1 cellular context compared by ENCODE assay signal in the genomic region with DNA sequence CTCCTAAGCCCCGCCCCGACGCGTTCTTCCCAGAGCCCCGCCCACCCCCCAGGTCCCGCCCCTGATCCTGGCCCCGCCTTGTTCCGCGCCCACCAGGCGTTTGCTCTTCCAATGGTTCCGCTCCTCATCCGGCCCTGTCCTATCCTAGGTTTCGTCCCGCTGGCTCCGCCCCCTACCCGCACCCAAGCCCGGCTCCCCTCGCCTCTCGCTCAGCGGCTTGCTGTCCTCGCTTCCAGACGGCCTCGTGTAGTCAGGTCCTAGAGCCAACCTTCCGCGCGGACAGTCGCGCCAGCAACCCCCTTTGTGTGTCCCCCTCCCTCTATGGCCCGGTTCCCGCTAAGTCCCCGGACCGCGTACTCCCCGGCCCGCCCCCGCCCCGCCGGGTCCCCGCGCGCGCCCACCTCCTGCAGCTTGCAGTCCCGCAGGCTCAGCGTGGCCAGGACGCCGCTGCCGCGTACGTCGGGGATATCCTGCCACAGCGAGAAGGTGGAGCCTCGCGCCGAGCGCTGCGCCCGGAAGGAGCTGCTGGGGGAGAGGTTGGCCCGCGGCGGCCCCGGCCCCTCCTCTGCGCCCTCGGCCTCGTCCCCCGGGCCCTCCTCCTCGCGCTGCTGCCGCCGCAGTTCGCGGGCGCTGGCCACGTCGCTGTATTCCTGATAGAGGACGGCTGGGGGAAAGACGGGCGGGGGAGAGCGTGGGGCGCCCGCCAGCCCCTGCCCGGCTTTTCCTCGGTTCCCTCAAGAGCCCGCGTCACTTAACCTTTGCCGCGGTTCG.
TF ChIP-seq lines count a peak whose summit lies in the region.

No MANE protein-coding gene starts in this region.

TF ChIP-seq in K562, 482 proteins besides CTCF, POLR2A, EP300 and RAD21 (continues in another document):
- TF ChIP-seq, protein P1, sequence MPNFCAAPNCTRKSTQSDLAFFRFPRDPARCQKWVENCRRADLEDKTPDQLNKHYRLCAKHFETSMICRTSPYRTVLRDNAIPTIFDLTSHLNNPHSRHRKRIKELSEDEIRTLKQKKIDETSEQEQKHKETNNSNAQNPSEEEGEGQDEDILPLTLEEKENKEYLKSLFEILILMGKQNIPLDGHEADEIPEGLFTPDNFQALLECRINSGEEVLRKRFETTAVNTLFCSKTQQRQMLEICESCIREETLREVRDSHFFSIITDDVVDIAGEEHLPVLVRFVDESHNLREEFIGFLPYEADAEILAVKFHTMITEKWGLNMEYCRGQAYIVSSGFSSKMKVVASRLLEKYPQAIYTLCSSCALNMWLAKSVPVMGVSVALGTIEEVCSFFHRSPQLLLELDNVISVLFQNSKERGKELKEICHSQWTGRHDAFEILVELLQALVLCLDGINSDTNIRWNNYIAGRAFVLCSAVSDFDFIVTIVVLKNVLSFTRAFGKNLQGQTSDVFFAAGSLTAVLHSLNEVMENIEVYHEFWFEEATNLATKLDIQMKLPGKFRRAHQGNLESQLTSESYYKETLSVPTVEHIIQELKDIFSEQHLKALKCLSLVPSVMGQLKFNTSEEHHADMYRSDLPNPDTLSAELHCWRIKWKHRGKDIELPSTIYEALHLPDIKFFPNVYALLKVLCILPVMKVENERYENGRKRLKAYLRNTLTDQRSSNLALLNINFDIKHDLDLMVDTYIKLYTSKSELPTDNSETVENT (CRISPR knock-in tag; IDR thresholded peaks at IDR 0.05), result peak; percentile 51; the same call in 1 of the 2 replicates
- TF ChIP-seq ZNF146 (CRISPR knock-in tag; IDR thresholded peaks at IDR 0.05; ENCODE audit: unreplicated experiment) (no peak), EP400 (IDR thresholded peaks at IDR 0.05) (peak; percentile 94), RB1 (IDR thresholded peaks at IDR 0.05; ENCODE audit: low read depth) (peak; percentile 85), ZNF57 (CRISPR knock-in tag; IDR thresholded peaks at IDR 0.05) (no peak), POLR2B (IDR thresholded peaks at IDR 0.05; ENCODE audit: low read depth, partially characterized antibody) (peak; percentile 87), HMGN3 (IDR thresholded peaks at IDR 0.05; ENCODE audit: borderline replicate concordance, extremely low read depth, insufficient read length, low read depth, low read length) (peak; percentile 74), ZBTB1 (CRISPR knock-in tag; IDR thresholded peaks at IDR 0.05; ENCODE audit: borderline replicate concordance, low read depth) (no peak), BHLHE40 (IDR thresholded peaks at IDR 0.05; ENCODE audit: low read length) (no peak), GATA2 (CRISPR knock-in tag; IDR thresholded peaks at IDR 0.05) (no peak), SIN3B (IDR thresholded peaks at IDR 0.05; ENCODE audit: low read depth) (0 out of 2 replicates have a peak, but pooled peaks have one; percentile 37), HNRNPK (IDR thresholded peaks at IDR 0.05; ENCODE audit: low read depth, low read length, poor library complexity, severe bottlenecking) (peak; percentile 92), ATF1 (CRISPR knock-in tag; IDR thresholded peaks at IDR 0.05) (no peak), ATF1 (tag; IDR thresholded peaks at IDR 0.05) (peak; percentile 83), GABPA (tag; conservative IDR thresholded peaks at IDR 0.05; ENCODE audit: low read depth) (peak; percentile 81), ARHGAP35 (IDR thresholded peaks at IDR 0.05; ENCODE audit: partially characterized antibody) (no peak), POLR2AphosphoS2 (IDR thresholded peaks at IDR 0.05; ENCODE audit: low read length) (peak; percentile 71; the same call in 1 of the 2 replicates), ZFP1 (CRISPR knock-in tag; IDR thresholded peaks at IDR 0.05) (peak; percentile 44; the same call in 1 of the 2 replicates), YY1 (IDR thresholded peaks at IDR 0.05; ENCODE audit: borderline replicate concordance in 1 of 3, control insufficient read depth in 1 of 3, extremely low read depth in 1 of 3, insufficient read depth in 3 of 3, insufficient read length in 1 of 3, insufficient replicate concordance in 2 of 3, low read depth in 1 of 3, low read length in 2 of 3) (peak in 2 of 3 experiments; percentile 40 to 66), NR3C1 (CRISPR knock-in tag; IDR thresholded peaks at IDR 0.05) (peak; percentile 46), CREB1 (IDR thresholded peaks at IDR 0.05) (peak; percentile 57; the same call in 1 of the 2 replicates), CREB1 (CRISPR knock-in tag; IDR thresholded peaks at IDR 0.05) (peak; percentile 66), ZNF133 (CRISPR knock-in tag; IDR thresholded peaks at IDR 0.05) (no peak), HNRNPL (IDR thresholded peaks at IDR 0.05; ENCODE audit: low read depth, low read length) (peak; percentile 79; the same call in 1 of the 2 replicates), POLR2AphosphoS5 (IDR thresholded peaks at IDR 0.05; ENCODE audit: control insufficient read depth, insufficient read depth, low read depth, low read length) (peak; percentile 78), CXXC5 (CRISPR knock-in tag; IDR thresholded peaks at IDR 0.05) (peak; percentile 96), MAFF (IDR thresholded peaks at IDR 0.05; ENCODE audit: low read length) (no peak), L3MBTL2 (IDR thresholded peaks at IDR 0.05) (peak; percentile 90), U2AF1 (optimal IDR thresholded peaks at IDR 0.05; ENCODE audit: low read depth, low read length) (peak; percentile 69), MEIS2 (IDR thresholded peaks at IDR 0.05; ENCODE audit: partially characterized antibody) (no peak), CBX1 (IDR thresholded peaks at IDR 0.05; ENCODE audit: low read depth) (peak; percentile 80; the same call in 1 of the 2 replicates), ZNF12 (CRISPR knock-in tag; IDR thresholded peaks at IDR 0.05) (peak; percentile 75; the same call in 1 of the 2 replicates), MAZ (CRISPR knock-in tag; conservative IDR thresholded peaks at IDR 0.05 in 1 of 2, IDR thresholded peaks at IDR 0.05 in 1 of 2) (peak; percentile 11 to 91; a peak in 2 of 4 replicates), CC2D1A (IDR thresholded peaks at IDR 0.05) (no peak)
- TF ChIP-seq, protein P2, sequence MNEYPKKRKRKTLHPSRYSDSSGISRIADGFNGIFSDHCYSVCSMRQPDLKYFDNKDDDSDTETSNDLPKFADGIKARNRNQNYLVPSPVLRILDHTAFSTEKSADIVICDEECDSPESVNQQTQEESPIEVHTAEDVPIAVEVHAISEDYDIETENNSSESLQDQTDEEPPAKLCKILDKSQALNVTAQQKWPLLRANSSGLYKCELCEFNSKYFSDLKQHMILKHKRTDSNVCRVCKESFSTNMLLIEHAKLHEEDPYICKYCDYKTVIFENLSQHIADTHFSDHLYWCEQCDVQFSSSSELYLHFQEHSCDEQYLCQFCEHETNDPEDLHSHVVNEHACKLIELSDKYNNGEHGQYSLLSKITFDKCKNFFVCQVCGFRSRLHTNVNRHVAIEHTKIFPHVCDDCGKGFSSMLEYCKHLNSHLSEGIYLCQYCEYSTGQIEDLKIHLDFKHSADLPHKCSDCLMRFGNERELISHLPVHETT (CRISPR knock-in tag; conservative IDR thresholded peaks at IDR 0.05 in 1 of 2, IDR thresholded peaks at IDR 0.05 in 1 of 2), result 0 out of 4 replicates have a peak, but pooled peaks of 1 of the 2 experiments have one; percentile 37
- TF ChIP-seq, protein P3, sequence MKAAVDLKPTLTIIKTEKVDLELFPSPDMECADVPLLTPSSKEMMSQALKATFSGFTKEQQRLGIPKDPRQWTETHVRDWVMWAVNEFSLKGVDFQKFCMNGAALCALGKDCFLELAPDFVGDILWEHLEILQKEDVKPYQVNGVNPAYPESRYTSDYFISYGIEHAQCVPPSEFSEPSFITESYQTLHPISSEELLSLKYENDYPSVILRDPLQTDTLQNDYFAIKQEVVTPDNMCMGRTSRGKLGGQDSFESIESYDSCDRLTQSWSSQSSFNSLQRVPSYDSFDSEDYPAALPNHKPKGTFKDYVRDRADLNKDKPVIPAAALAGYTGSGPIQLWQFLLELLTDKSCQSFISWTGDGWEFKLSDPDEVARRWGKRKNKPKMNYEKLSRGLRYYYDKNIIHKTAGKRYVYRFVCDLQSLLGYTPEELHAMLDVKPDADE (conservative IDR thresholded peaks at IDR 0.05; ENCODE audit: control insufficient read depth, low read depth, low read length), result 0 out of 2 replicates have a peak, but pooled peaks have one; percentile 24
- TF ChIP-seq, protein P4, sequence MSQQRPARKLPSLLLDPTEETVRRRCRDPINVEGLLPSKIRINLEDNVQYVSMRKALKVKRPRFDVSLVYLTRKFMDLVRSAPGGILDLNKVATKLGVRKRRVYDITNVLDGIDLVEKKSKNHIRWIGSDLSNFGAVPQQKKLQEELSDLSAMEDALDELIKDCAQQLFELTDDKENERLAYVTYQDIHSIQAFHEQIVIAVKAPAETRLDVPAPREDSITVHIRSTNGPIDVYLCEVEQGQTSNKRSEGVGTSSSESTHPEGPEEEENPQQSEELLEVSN (IDR thresholded peaks at IDR 0.05; ENCODE audit: borderline replicate concordance in 1 of 2, extremely low read depth in 1 of 2, insufficient read depth in 1 of 2, insufficient read length in 1 of 2, low read depth in 1 of 2, low read length in 1 of 2, poor library complexity in 1 of 2, severe bottlenecking in 1 of 2), result peak; percentile 65 to 66
- TF ChIP-seq, protein P5, sequence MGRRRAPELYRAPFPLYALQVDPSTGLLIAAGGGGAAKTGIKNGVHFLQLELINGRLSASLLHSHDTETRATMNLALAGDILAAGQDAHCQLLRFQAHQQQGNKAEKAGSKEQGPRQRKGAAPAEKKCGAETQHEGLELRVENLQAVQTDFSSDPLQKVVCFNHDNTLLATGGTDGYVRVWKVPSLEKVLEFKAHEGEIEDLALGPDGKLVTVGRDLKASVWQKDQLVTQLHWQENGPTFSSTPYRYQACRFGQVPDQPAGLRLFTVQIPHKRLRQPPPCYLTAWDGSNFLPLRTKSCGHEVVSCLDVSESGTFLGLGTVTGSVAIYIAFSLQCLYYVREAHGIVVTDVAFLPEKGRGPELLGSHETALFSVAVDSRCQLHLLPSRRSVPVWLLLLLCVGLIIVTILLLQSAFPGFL (CRISPR knock-in tag; IDR thresholded peaks at IDR 0.05), result no peak
- TF ChIP-seq, protein P6, sequence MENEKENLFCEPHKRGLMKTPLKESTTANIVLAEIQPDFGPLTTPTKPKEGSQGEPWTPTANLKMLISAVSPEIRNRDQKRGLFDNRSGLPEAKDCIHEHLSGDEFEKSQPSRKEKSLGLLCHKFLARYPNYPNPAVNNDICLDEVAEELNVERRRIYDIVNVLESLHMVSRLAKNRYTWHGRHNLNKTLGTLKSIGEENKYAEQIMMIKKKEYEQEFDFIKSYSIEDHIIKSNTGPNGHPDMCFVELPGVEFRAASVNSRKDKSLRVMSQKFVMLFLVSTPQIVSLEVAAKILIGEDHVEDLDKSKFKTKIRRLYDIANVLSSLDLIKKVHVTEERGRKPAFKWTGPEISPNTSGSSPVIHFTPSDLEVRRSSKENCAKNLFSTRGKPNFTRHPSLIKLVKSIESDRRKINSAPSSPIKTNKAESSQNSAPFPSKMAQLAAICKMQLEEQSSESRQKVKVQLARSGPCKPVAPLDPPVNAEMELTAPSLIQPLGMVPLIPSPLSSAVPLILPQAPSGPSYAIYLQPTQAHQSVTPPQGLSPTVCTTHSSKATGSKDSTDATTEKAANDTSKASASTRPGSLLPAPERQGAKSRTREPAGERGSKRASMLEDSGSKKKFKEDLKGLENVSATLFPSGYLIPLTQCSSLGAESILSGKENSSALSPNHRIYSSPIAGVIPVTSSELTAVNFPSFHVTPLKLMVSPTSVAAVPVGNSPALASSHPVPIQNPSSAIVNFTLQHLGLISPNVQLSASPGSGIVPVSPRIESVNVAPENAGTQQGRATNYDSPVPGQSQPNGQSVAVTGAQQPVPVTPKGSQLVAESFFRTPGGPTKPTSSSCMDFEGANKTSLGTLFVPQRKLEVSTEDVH (IDR thresholded peaks at IDR 0.05; ENCODE audit: low read depth, partially characterized antibody), result peak; percentile 64
- TF ChIP-seq, protein P7, sequence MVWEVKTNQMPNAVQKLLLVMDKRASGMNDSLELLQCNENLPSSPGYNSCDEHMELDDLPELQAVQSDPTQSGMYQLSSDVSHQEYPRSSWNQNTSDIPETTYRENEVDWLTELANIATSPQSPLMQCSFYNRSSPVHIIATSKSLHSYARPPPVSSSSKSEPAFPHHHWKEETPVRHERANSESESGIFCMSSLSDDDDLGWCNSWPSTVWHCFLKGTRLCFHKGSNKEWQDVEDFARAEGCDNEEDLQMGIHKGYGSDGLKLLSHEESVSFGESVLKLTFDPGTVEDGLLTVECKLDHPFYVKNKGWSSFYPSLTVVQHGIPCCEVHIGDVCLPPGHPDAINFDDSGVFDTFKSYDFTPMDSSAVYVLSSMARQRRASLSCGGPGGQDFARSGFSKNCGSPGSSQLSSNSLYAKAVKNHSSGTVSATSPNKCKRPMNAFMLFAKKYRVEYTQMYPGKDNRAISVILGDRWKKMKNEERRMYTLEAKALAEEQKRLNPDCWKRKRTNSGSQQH (CRISPR knock-in tag; IDR thresholded peaks at IDR 0.05), result peak; percentile 71; the same call in 1 of the 2 replicates
- TF ChIP-seq, protein P8, sequence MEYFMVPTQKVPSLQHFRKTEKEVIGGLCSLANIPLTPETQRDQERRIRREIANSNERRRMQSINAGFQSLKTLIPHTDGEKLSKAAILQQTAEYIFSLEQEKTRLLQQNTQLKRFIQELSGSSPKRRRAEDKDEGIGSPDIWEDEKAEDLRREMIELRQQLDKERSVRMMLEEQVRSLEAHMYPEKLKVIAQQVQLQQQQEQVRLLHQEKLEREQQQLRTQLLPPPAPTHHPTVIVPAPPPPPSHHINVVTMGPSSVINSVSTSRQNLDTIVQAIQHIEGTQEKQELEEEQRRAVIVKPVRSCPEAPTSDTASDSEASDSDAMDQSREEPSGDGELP (CRISPR knock-in tag; IDR thresholded peaks at IDR 0.05; ENCODE audit: borderline replicate concordance), result peak; percentile 61; the same call in 1 of the 2 replicates
- TF ChIP-seq, protein P9, sequence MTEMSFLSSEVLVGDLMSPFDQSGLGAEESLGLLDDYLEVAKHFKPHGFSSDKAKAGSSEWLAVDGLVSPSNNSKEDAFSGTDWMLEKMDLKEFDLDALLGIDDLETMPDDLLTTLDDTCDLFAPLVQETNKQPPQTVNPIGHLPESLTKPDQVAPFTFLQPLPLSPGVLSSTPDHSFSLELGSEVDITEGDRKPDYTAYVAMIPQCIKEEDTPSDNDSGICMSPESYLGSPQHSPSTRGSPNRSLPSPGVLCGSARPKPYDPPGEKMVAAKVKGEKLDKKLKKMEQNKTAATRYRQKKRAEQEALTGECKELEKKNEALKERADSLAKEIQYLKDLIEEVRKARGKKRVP (CRISPR knock-in tag; IDR thresholded peaks at IDR 0.05), result peak; percentile 16; the same call in 1 of the 2 replicates
- TF ChIP-seq, protein P10, sequence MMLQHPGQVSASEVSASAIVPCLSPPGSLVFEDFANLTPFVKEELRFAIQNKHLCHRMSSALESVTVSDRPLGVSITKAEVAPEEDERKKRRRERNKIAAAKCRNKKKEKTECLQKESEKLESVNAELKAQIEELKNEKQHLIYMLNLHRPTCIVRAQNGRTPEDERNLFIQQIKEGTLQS (IDR thresholded peaks at IDR 0.05), result no peak
- TF ChIP-seq, protein P10 (CRISPR knock-in tag; conservative IDR thresholded peaks at IDR 0.05), result peak; percentile 57
